Comparison of ENCODE assay signal across 21 cellular contexts in the genomic region with DNA sequence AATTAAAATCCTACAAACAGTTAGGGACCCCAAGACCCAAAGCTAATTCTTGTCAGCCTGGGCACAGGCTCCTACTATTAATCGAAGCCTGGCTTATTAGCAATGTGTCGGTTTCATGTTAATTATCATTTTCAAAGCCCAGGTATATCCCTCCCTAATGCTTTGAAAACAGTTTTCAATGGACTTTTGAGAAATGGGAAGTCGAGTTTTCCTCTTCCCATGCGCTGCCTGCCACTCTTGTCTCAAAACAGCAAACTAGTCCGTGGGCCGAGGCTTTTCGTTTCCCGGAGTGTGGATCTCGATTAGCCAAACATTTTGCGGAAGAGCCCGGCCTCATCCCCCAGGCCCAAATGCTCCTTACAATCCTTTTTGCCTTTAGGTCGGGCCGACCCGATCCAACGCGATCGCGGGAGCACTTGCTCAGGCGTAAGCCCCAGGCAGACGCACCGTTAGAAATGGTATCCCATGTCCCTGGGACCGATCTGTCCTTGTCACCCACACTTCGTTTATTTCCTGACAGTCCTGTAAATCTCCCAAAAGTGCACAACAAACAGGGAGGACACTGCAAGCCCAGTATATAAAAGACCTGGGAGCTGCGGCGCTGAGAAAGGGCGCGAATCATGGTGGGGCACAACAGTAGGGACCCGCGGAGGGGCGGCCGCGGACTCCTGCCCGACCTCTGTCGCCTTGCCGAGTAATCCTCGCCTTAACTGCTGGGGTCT.
A peak's percentile ranks its signal among the peaks of the same experiment; 100 is the strongest.
DNase-seq lines count a peak whose midpoint lies in the region; ATAC-seq and TF ChIP-seq lines count a peak whose summit lies in the region.
"Had no signal": no experiment of that assay in that cellular context is flagged by ENCODE, and none has a peak within 500 bp of the region (broad histone marks: within the 10 kb centered on the region; RNA-seq: fewer than 3 reads in every experiment).

No MANE protein-coding gene starts in this region.

- H3K4me1 ChIP-seq in iPS-18a (ENCODE audit: control insufficient read depth, low read depth, low read length): peaks cover 66% of the 10 kb centered on the region
- H3K4me1 ChIP-seq: A549 had no signal

- H3K27me3 Mint-ChIP-seq in activated T-cell treated with anti-CD3 and anti-CD28 coated beads, Interleukin-2, amount 50 U/mL, for 24 hours: peaks cover 93% of the 10 kb centered on the region

- H3K9me3 ChIP-seq in WERI-Rb-1 (ENCODE audit: severe bottlenecking) (peaks cover 8% of the 10 kb centered on the region), iPS-18a (ENCODE audit: control insufficient read depth, low read depth, low read length) (no peaks in the 10 kb centered on the region)
- H3K9me3 ChIP-seq: A549, lower lobe of right lung had no signal

- H3K27me3 ChIP-seq in WERI-Rb-1 (ENCODE audit: insufficient read depth, low read depth, severe bottlenecking) (no peaks in the 10 kb centered on the region), iPS-18a (ENCODE audit: control insufficient read depth, insufficient read depth, low read length) (peaks cover 97% of the 10 kb centered on the region)

- no peaks in the 10 kb centered on the region for H3K36me3 Mint-ChIP-seq in activated T-cell treated with anti-CD3 and anti-CD28 coated beads, Interleukin-2, amount 50 U/mL, for 24 hours (ENCODE audit: low read depth)
- H3K36me3 Mint-ChIP-seq in stimulated activated effector memory CD8-positive, alpha-beta T cell treated with anti-CD3 and anti-CD28 coated beads, Interleukin-12 subunit alpha, Interleukin-12 subunit beta, amount 100 ng/mL, for 72 hours: no peaks in the 10 kb centered on the region
- H3K36me3 Mint-ChIP-seq: natural killer cell treated with Interleukin-12 subunit alpha and Interleukin-12 subunit beta and Interleukin-15 and Interleukin-18, amount 100 ng/mL, for 72 hours had no signal

- H3K36me3 ChIP-seq in WERI-Rb-1 (no peaks in the 10 kb centered on the region; the same call in 1 of the 2 replicates), iPS-18a (ENCODE audit: control insufficient read depth, low read depth, low read length) (no peaks in the 10 kb centered on the region)
- H3K36me3 ChIP-seq: lower lobe of right lung had no signal

- H3K27ac ChIP-seq in WERI-Rb-1 (no peak overlapping the region), iPS-18a (ENCODE audit: low read length) (no peak overlapping the region)
- H3K27ac ChIP-seq: A549, C4-2B, lower lobe of right lung had no signal

- peaks cover 37% of the 10 kb centered on the region for H3K4me1 Mint-ChIP-seq in activated T-cell treated with anti-CD3 and anti-CD28 coated beads, Interleukin-2, amount 50 U/mL, for 24 hours (ENCODE audit: low read depth)
- peaks cover 6% of the 10 kb centered on the region for H3K4me1 Mint-ChIP-seq in stimulated activated effector memory CD8-positive, alpha-beta T cell treated with anti-CD3 and anti-CD28 coated beads, Interleukin-12 subunit alpha, Interleukin-12 subunit beta, amount 100 ng/mL, for 72 hours

- H3K4me3 ChIP-seq in WERI-Rb-1 (ENCODE audit: low read depth, low read length): peak overlapping the region; percentile 73
- peak overlapping the region; percentile 67 for H3K4me3 ChIP-seq in iPS-18a (ENCODE audit: low read length)
- H3K4me3 ChIP-seq: A549 had no signal

- H3K4me3 Mint-ChIP-seq in activated T-cell treated with anti-CD3 and anti-CD28 coated beads, Interleukin-2, amount 50 U/mL, for 24 hours: peak overlapping the region; percentile 23
- H3K4me3 Mint-ChIP-seq in stimulated activated effector memory CD8-positive, alpha-beta T cell treated with anti-CD3 and anti-CD28 coated beads, Interleukin-12 subunit alpha, Interleukin-12 subunit beta, amount 100 ng/mL, for 72 hours: peak overlapping the region; percentile 40
- H3K4me3 Mint-ChIP-seq: natural killer cell treated with Interleukin-12 subunit alpha and Interleukin-12 subunit beta and Interleukin-15 and Interleukin-18, amount 100 ng/mL, for 72 hours had no signal

- DNase-seq in activated T-cell treated with anti-CD3 and anti-CD28 coated beads, Interleukin-2, amount 50 U/mL, for 24 hours: no peak
- DNase-seq in activated T-cell treated with anti-CD3 and anti-CD28 coated beads for 4 hours (no peak), WERI-Rb-1 (no peak), kidney glomerular epithelial cell (lab: John Stamatoyannopoulos, UW) (no peak), T-helper 2 cell (no peak), RKO (ENCODE audit: low spot score) (no peak)
- no peak for DNase-seq in stimulated activated effector memory CD8-positive, alpha-beta T cell treated with anti-CD3 and anti-CD28 coated beads, Interleukin-12 subunit alpha, Interleukin-12 subunit beta, amount 100 ng/mL, for 72 hours (ENCODE audit: low spot score in 2 of 2)
- DNase-seq: activated CD4-positive, CD25-positive, alpha-beta regulatory T cell; activated effector memory CD4-positive, alpha-beta T cell treated with anti-CD3 and anti-CD28 coated beads, Interleukin-2, amount 50 U/mL, for 16 hours; aorta; DMS79; foreskin fibroblast; lower lobe of right lung; MM.1S; NCI-H1694 treated with DMSO at 0.1 percent for 48 hours; NCI-H446 treated with DMSO at 0.1 percent for 48 hours; stimulated activated naive CD4-positive, alpha-beta T cell treated with Interleukin-2 at 50 U/mL for 16 hours had no signal

- ATAC-seq in stimulated activated effector memory CD8-positive, alpha-beta T cell treated with anti-CD3 and anti-CD28 coated beads, Interleukin-12 subunit alpha, Interleukin-12 subunit beta, amount 100 ng/mL, for 72 hours: no peak
- ATAC-seq: natural killer cell treated with Interleukin-12 subunit alpha and Interleukin-12 subunit beta and Interleukin-15 and Interleukin-18, amount 100 ng/mL, for 72 hours had no signal

- no peak overlapping the region for H3K27ac Mint-ChIP-seq in activated T-cell treated with anti-CD3 and anti-CD28 coated beads, Interleukin-2, amount 50 U/mL, for 24 hours
- H3K27ac Mint-ChIP-seq in stimulated activated effector memory CD8-positive, alpha-beta T cell treated with anti-CD3 and anti-CD28 coated beads, Interleukin-12 subunit alpha, Interleukin-12 subunit beta, amount 100 ng/mL, for 72 hours: no peak overlapping the region
- H3K27ac Mint-ChIP-seq: natural killer cell treated with Interleukin-12 subunit alpha and Interleukin-12 subunit beta and Interleukin-15 and Interleukin-18, amount 100 ng/mL, for 72 hours had no signal

- no peak for TF ChIP-seq CTCF in WERI-Rb-1 (IDR thresholded peaks at IDR 0.05; ENCODE audit: low read depth, low read length)

- no peak overlapping the region for H3K9ac ChIP-seq in iPS-18a (ENCODE audit: low read length)

- no peaks in the 10 kb centered on the region for H3K9me3 Mint-ChIP-seq in activated T-cell treated with anti-CD3 and anti-CD28 coated beads, Interleukin-2, amount 50 U/mL, for 24 hours
- no peaks in the 10 kb centered on the region for H3K9me3 Mint-ChIP-seq in stimulated activated effector memory CD8-positive, alpha-beta T cell treated with anti-CD3 and anti-CD28 coated beads, Interleukin-12 subunit alpha, Interleukin-12 subunit beta, amount 100 ng/mL, for 72 hours
- H3K9me3 Mint-ChIP-seq: natural killer cell treated with Interleukin-12 subunit alpha and Interleukin-12 subunit beta and Interleukin-15 and Interleukin-18, amount 100 ng/mL, for 72 hours had no signal
